In genomic region chr9:21670374-21670773, GRCh38 we compare ENCODE assay signal across 21 cellular contexts.
DNase-seq lines count a peak whose midpoint lies in the region; ATAC-seq and TF ChIP-seq lines count a peak whose summit lies in the region.
"Had no signal": no experiment of that assay in that cellular context is flagged by ENCODE, and none has a peak within 500 bp of the region (broad histone marks: within the 10 kb centered on the region; RNA-seq: fewer than 3 reads in every experiment).

No MANE protein-coding gene starts in this region.

- no peaks in the 10 kb centered on the region for H3K27me3 Mint-ChIP-seq in activated naive CD4-positive, alpha-beta T cell treated with anti-CD3 and anti-CD28 coated beads for 36 hours (ENCODE audit: low read depth)
- H3K27me3 Mint-ChIP-seq in HFFc6 (ENCODE audit: insufficient read depth) = no peaks in the 10 kb centered on the region
- no peaks in the 10 kb centered on the region for H3K27me3 Mint-ChIP-seq in naive thymus-derived CD8-positive, alpha-beta T cell

- intact Hi-C loops in activated naive CD4-positive, alpha-beta T cell treated with anti-CD3 and anti-CD28 coated beads for 36 hours (cut with micrococcal nuclease) = loop anchor here (1.0 kb wide), 1 partner anchor 15 kb away; no protein-coding TSS in a partner anchor

- CTCF ChIA-PET in activated naive CD4-positive, alpha-beta T cell treated with anti-CD3 and anti-CD28 coated beads for 36 hours (lab: Charles Lee) = no interaction called here

- DNase-seq in activated naive CD4-positive, alpha-beta T cell treated with anti-CD3 and anti-CD28 coated beads for 36 hours = peak; percentile 7
- no peak for DNase-seq in activated naive CD4-positive, alpha-beta T cell (lab: John Stamatoyannopoulos, UW)
- DNase-seq in HFFc6 (no peak), Kasumi-1 (lab: John Stamatoyannopoulos, UW) (no peak), NCI-H1048 (lab: John Stamatoyannopoulos, UW) (no peak), NAMALWA (ENCODE audit: low spot score) (no peak)
- DNase-seq in activated naive CD4-positive, alpha-beta T cell treated with anti-CD3 and anti-CD28 coated beads, Interleukin-2, amount 50 U/mL, for 72 hours (ENCODE audit: low spot score in 2 of 2) = no peak
- peak in 3 of 10 donors; percentile 7 to 24 (median 7) for DNase-seq in naive thymus-derived CD8-positive, alpha-beta T cell
- DNase-seq: activated CD8-positive, alpha-beta memory T cell treated with anti-CD3 and anti-CD28 coated beads for 24 hours; aorta; DMS53; erythroblast; foreskin melanocyte; GDM1; hypothalamus; islet precursor cell; NCI-H1436 treated with DMSO at 0.1 percent for 48 hours; NCI-H524; T-helper 9 cell had no signal

- TF ChIP-seq CTCF in HFFc6 (IDR thresholded peaks at IDR 0.05) = no peak

- peaks cover 31% of the 10 kb centered on the region for H3K4me1 Mint-ChIP-seq in activated naive CD4-positive, alpha-beta T cell treated with anti-CD3 and anti-CD28 coated beads for 36 hours (ENCODE audit: low read depth)
- peaks cover 72% of the 10 kb centered on the region for H3K4me1 Mint-ChIP-seq in HFFc6 (ENCODE audit: low read depth)
- peaks cover 11 to 24% (median 17%) of the 10 kb centered on the region in 4 donors for H3K4me1 Mint-ChIP-seq in naive thymus-derived CD8-positive, alpha-beta T cell
- H3K4me1 Mint-ChIP-seq: CD14-positive monocyte had no signal

- POLR2A ChIA-PET in naive thymus-derived CD8-positive, alpha-beta T cell (lab: Charles Lee) = no interaction called here

- H3K36me3 Mint-ChIP-seq in activated naive CD4-positive, alpha-beta T cell treated with anti-CD3 and anti-CD28 coated beads for 36 hours (ENCODE audit: low read depth) = no peaks in the 10 kb centered on the region
- H3K36me3 Mint-ChIP-seq in HFFc6 (ENCODE audit: low read depth) = no peaks in the 10 kb centered on the region; the same call in 1 of the 2 replicates
- H3K36me3 Mint-ChIP-seq in activated naive CD4-positive, alpha-beta T cell treated with anti-CD3 and anti-CD28 coated beads, Interleukin-2, amount 50 U/mL, for 72 hours = peaks cover 0 to 6% of the 10 kb centered on the region in 2 donors
- H3K36me3 Mint-ChIP-seq in naive thymus-derived CD8-positive, alpha-beta T cell = peaks cover 0 to 1% (median 0%) of the 10 kb centered on the region in 3 donors
- H3K36me3 Mint-ChIP-seq: CD14-positive monocyte, WTC11 had no signal

- no peak overlapping the region for H3K4me3 Mint-ChIP-seq in activated naive CD4-positive, alpha-beta T cell treated with anti-CD3 and anti-CD28 coated beads for 36 hours
- peak overlapping the region; percentile 62; the same call in 1 of the 2 replicates for H3K4me3 Mint-ChIP-seq in HFFc6
- peak overlapping the region in 7 of 10 donors; percentile 1 to 46 (median 22) for H3K4me3 Mint-ChIP-seq in naive thymus-derived CD8-positive, alpha-beta T cell
- H3K4me3 Mint-ChIP-seq: CD14-positive monocyte, WTC11 had no signal

- H3K27ac Mint-ChIP-seq in activated naive CD4-positive, alpha-beta T cell treated with anti-CD3 and anti-CD28 coated beads for 36 hours = no peak overlapping the region
- H3K27ac Mint-ChIP-seq in HFFc6 = peak overlapping the region; percentile 74
- no peak overlapping the region for H3K27ac Mint-ChIP-seq in activated naive CD4-positive, alpha-beta T cell treated with anti-CD3 and anti-CD28 coated beads, Interleukin-2, amount 50 U/mL, for 72 hours
- H3K27ac Mint-ChIP-seq in naive thymus-derived CD8-positive, alpha-beta T cell = peak overlapping the region in 7 of 10 donors; percentile 2 to 83 (median 23)
- H3K27ac Mint-ChIP-seq: CD14-positive monocyte, WTC11 had no signal

- peak; percentile 96 to 98 for ATAC-seq in activated naive CD4-positive, alpha-beta T cell treated with anti-CD3 and anti-CD28 coated beads, Interleukin-2, amount 50 U/mL, for 72 hours
- ATAC-seq in naive thymus-derived CD8-positive, alpha-beta T cell = peak; percentile 62 to 70
- ATAC-seq: WTC11 had no signal

- peaks cover 3% of the 10 kb centered on the region for H3K9me3 Mint-ChIP-seq in activated naive CD4-positive, alpha-beta T cell treated with anti-CD3 and anti-CD28 coated beads for 36 hours
- H3K9me3 Mint-ChIP-seq in HFFc6 = no peaks in the 10 kb centered on the region
- H3K9me3 Mint-ChIP-seq in activated naive CD4-positive, alpha-beta T cell treated with anti-CD3 and anti-CD28 coated beads, Interleukin-2, amount 50 U/mL, for 72 hours = peaks cover 0 to 5% of the 10 kb centered on the region in 2 donors
- H3K9me3 Mint-ChIP-seq in naive thymus-derived CD8-positive, alpha-beta T cell = no peaks in the 10 kb centered on the region
- H3K9me3 Mint-ChIP-seq: CD14-positive monocyte, WTC11 had no signal

Comparison
In these comparisons a context has a peak if more than half of its experiments do, and no peak if none do; other contexts are left out.
1. H3K27ac Mint-ChIP-seq: peak in HFFc6 (single experiment) and naive thymus-derived CD8-positive, alpha-beta T cell (7 of 10); none in activated naive CD4-positive, alpha-beta T cell treated with anti-CD3 and anti-CD28 coated beads for 36 hours (single experiment) and activated naive CD4-positive, alpha-beta T cell treated with anti-CD3 and anti-CD28 coated beads, Interleukin-2, amount 50 U/mL, for 72 hours (0 of 2).